ENCODE assay signal across 8 cellular contexts in the genomic region with DNA sequence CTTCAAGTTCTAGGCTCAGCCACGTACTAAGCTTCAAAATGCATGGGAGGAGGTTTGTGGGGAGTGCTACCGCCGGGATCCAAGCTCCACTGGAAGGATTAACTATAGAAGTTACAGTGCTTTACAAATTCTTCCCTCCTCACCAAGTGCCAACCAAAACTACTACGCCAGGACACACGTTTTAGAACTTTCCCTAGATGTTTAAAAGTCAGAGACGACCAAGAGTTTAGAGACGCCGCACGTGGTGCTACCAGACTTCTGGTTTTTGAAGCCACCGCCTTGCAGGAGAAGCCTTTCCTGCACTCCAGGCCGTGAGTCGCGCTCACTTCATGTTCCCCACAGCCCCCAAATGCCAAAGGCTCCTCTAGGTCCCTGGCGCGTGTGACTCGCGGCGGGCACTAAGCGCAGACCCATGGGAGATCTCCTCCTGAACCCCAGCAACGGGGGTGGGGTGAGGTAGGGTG. TPM values are rescaled to one million over a fixed set of nuclear protein-coding genes. Genes with fewer than 3 reads are reported as not detected.
DNase-seq lines count a peak whose midpoint lies in the region; ATAC-seq and TF ChIP-seq lines count a peak whose summit lies in the region.

No MANE protein-coding gene starts in this region.

- DNase-seq in Right ventricle myocardium inferior (ENCODE audit: missing footprints) (no peak), cardiac septum (ENCODE audit: low spot score) (no peak), NAMALWA (ENCODE audit: low spot score) (peak; percentile 61), right cardiac atrium (peak in 2 of 3 donors; percentile 36 to 69), retinal pigment epithelial cell (ENCODE audit: low read depth) (no peak), SK-N-DZ (ENCODE audit: low spot score) (no peak)

- no peaks in the 10 kb centered on the region for H3K9me3 ChIP-seq in right cardiac atrium (ENCODE audit: control insufficient read depth, low read length)

- WGBS in adipose tissue, 3 donors, result 0 to 1% (median 1%) methylated on average over 20 of the region's 20 CpGs
- whole genome bisulfite sequencing in right cardiac atrium, result under 1% methylated on average over 20 of the region's 20 CpGs

- ATAC-seq in Right ventricle myocardium inferior, result peak; percentile 23
- ATAC-seq in right cardiac atrium, result peak; percentile 44 to 50
- ATAC-seq in HG03469 (IDR thresholded peaks at IDR 0.05; ENCODE audit: unreplicated experiment), result no peak

- H3K4me3 ChIP-seq in right cardiac atrium (ENCODE audit: low read length), result peak overlapping the region; percentile 85
- peak overlapping the region; percentile 87 for H3K4me3 ChIP-seq in retinal pigment epithelial cell (ENCODE audit: low read length)

- no peaks in the 10 kb centered on the region for H3K27me3 ChIP-seq in right cardiac atrium (ENCODE audit: control insufficient read depth, insufficient read depth)

- H3K4me1 ChIP-seq in right cardiac atrium (ENCODE audit: control insufficient read depth, insufficient read depth, low read length), result peaks cover 3% of the 10 kb centered on the region

- H3K27ac ChIP-seq in adipose tissue (ENCODE audit: low read depth, low read length) (peak overlapping the region; percentile 63), right cardiac atrium (ENCODE audit: low read length) (peak overlapping the region; percentile 94)

- TF ChIP-seq CTCF in retinal pigment epithelial cell (conservative IDR thresholded peaks at IDR 0.05; ENCODE audit: low read depth, low read length), result no peak

- intact Hi-C loops in Right ventricle myocardium inferior (cut with DNase I), result loop anchor here (2.0 kb wide), 1 partner anchor 21 kb away; no protein-coding TSS in a partner anchor
- intact Hi-C loops in cardiac septum (cut with DNase I), result loop anchor here (10.0 kb wide), 1 partner anchor 387 kb away; a partner anchor contains a TSS
- intact Hi-C loops in right cardiac atrium (cut with DNase I), result no loop called here

RNA-seq across cellular contexts. Expression of a gene that starts 0.7 kb away (rescaled TPM):
- total RNA-seq in Right ventricle myocardium inferior, result 216 TPM
- total RNA-seq in cardiac septum, result 149 TPM
- 100 to 1,000 TPM in 2 of 3 donors, 10 to 100 TPM in 1; 78.2 to 139 (median 121) TPM for polyA plus RNA-seq in adipose tissue
- 100 to 1,000 TPM; 195 to 233 (median 216) TPM for total RNA-seq in right cardiac atrium
- polyA plus RNA-seq in right cardiac atrium, result 246 TPM
- 197 and 212 TPM in 2 replicates for polyA plus RNA-seq in SK-N-DZ (2014; cell fraction: cytosol; rRNA removed)
- 97.5 and 142 TPM in 2 replicates for polyA plus RNA-seq in SK-N-DZ (2014; cell fraction: nucleus; rRNA removed)

RNA-seq across cellular contexts. Expression of a gene that starts 11.4 kb away (rescaled TPM):
- total RNA-seq in Right ventricle myocardium inferior (0.41 TPM), cardiac septum (0.40 TPM), right cardiac atrium (1 to 10 TPM in 2 of 4 donors, under 1 TPM in 2; 0.64 to 1.3 (median 1.1) TPM)
- polyA plus RNA-seq in adipose tissue (1 to 10 TPM in 1 of 3 donors, under 1 TPM in 2; 0.34 to 1.6 (median 0.86) TPM), right cardiac atrium (0.34 TPM)
- polyA plus RNA-seq in SK-N-DZ (2014; cell fraction: cytosol; rRNA removed), result 0.08 and 0.15 TPM in 2 replicates
- polyA plus RNA-seq in SK-N-DZ (2014; cell fraction: nucleus; rRNA removed), result 1.2 and 2.0 TPM in 2 replicates

Comparison
In these comparisons a context has a peak if more than half of its experiments do, and no peak if none do; other contexts are left out.
1. DNase-seq: peak in NAMALWA (single experiment) and right cardiac atrium (2 of 3); none in Right ventricle myocardium inferior (single experiment), cardiac septum (single experiment), retinal pigment epithelial cell (single experiment) and SK-N-DZ (single experiment).
2. intact Hi-C loops: an anchor here in Right ventricle myocardium inferior (2.0 kb wide) and cardiac septum (10.0 kb wide); none called in right cardiac atrium.